ENCODE assay signal across 11 cellular contexts in genomic region chr1:115012434-115012833, GRCh38. TPM values are rescaled to one million over a fixed set of nuclear protein-coding genes. Genes with fewer than 3 reads are reported as not detected.
"Had no signal": no experiment of that assay in that cellular context is flagged by ENCODE, and none has a peak within 500 bp of the region (broad histone marks: within the 10 kb centered on the region; RNA-seq: fewer than 3 reads in every experiment).

No MANE protein-coding gene starts in this region.

- H3K9me3 ChIP-seq: HAP-1 had no signal

- DNase-seq: GM23248, GOT3, H7, H9, HCEC 1CT, HFFc6 had no signal

- H3K4me3 ChIP-seq: GM23248, GM23338, HAP-1 had no signal

- FAIRE-seq: H1, H54 had no signal

- H3K4me1 ChIP-seq: HAP-1 had no signal

- H3K4me2 ChIP-seq: GM23338 had no signal

- H3K36me3 ChIP-seq: HAP-1 had no signal

- H3K27ac ChIP-seq: GM23248 had no signal

- H3K9ac ChIP-seq: GM23248 had no signal

RNA-seq across cellular contexts. Expression of gene TSHB, which starts 17.2 kb away (rescaled TPM):
- total RNA-seq: GM23248, GM23338, H1, H4, H7, H9, HFFc6 had no signal
- polyA plus RNA-seq: GM23248, GM23338, H1 had no signal
